In genomic region chr10:75772153-75772887, GRCh38 we compare ENCODE assay signal across 8 cellular contexts.
A peak's percentile ranks its signal among the peaks of the same experiment; 100 is the strongest.
DNase-seq lines count a peak whose midpoint lies in the region; ATAC-seq and TF ChIP-seq lines count a peak whose summit lies in the region.

No MANE protein-coding gene starts in this region.

- POLR2A ChIA-PET in CD8-positive, alpha-beta memory T cell (lab: Charles Lee), result no interaction called here
- POLR2A ChIA-PET in Panc1 (lab: Charles Lee), result no interaction called here
- POLR2A ChIA-PET in SK-N-SH (lab: Yijun Ruan, JAX), result no interaction called here

- no peaks in the 10 kb centered on the region for H3F3A ChIP-seq in SK-N-SH (replicated peaks; ENCODE audit: insufficient read depth)

- WGBS in SK-N-SH (ENCODE audit: low lambda C conversion rate), result 91% methylated on average over 8 of the region's 8 CpGs

- TF ChIP-seq CTCF in Panc1 (IDR thresholded peaks at IDR 0.05), result no peak
- no peak for TF ChIP-seq CTCF in left lung (IDR thresholded peaks at IDR 0.05)
- no peak for TF ChIP-seq CTCF in SK-N-SH (IDR thresholded peaks at IDR 0.05)

- no peak overlapping the region for H3K4me2 ChIP-seq in SK-N-SH

- H3K4me3 Mint-ChIP-seq in CD8-positive, alpha-beta memory T cell, result peak overlapping the region; percentile 65 to 87 (median 81)

- no peak for DNase-seq in CD8-positive, alpha-beta memory T cell
- no peak for DNase-seq in Panc1 (ENCODE audit: low read depth, low spot score)
- DNase-seq in left lung, result no peak
- DNase-seq in SK-N-SH, result no peak
- DNase-seq in NCI-H345 treated with DMSO at 0.1 percent for 48 hours (lab: John Stamatoyannopoulos, UW; ENCODE audit: unreplicated experiment), result no peak
- DNase-seq in GM03348 (ENCODE audit: low spot score), result no peak
- no peak for DNase-seq in DMS153 treated with DMSO at 0.1 percent for 48 hours (lab: John Stamatoyannopoulos, UW; ENCODE audit: unreplicated experiment)

- peaks cover 15 to 26% (median 25%) of the 10 kb centered on the region in 3 donors for H3K4me1 Mint-ChIP-seq in CD8-positive, alpha-beta memory T cell

- CTCF ChIA-PET in CD8-positive, alpha-beta memory T cell (lab: Charles Lee), result no interaction called here
- CTCF ChIA-PET in Panc1 (lab: Charles Lee) (no interaction called here), SK-N-SH (lab: Yijun Ruan, JAX) (no interaction called here)

- no peaks in the 10 kb centered on the region for H3K27me3 ChIP-seq in CD8-positive, alpha-beta memory T cell (ENCODE audit: insufficient read depth, low read length, poor library complexity, severe bottlenecking)
- H3K27me3 ChIP-seq in Panc1 (ENCODE audit: control insufficient read depth, insufficient read depth, low read length), result no peaks in the 10 kb centered on the region; the same call in 1 of the 2 replicates
- H3K27me3 ChIP-seq in left lung, result no peaks in the 10 kb centered on the region
- no peaks in the 10 kb centered on the region for H3K27me3 ChIP-seq in SK-N-SH (ENCODE audit: insufficient read depth)

- in situ Hi-C loops in Panc1 (cut with HindIII; ENCODE audit: low pct_unique_long_range_greater_than_20kb, low sequenced_read_pairs), result no loop called here

- H2AFZ ChIP-seq in SK-N-SH (ENCODE audit: low read depth), result no peak overlapping the region

- no peak for TF ChIP-seq RAD21 in SK-N-SH (IDR thresholded peaks at IDR 0.05; ENCODE audit: low read length)

- intact Hi-C loops in Panc1 (cut with micrococcal nuclease; ENCODE audit: unreplicated experiment), result no loop called here
- intact Hi-C loops in left lung (cut with DNase I), result loop anchor here in 1 of 2 donors (5.0 kb wide), 1 partner anchor 110 kb away; no protein-coding TSS in a partner anchor

- peak overlapping the region; percentile 58 for H3K4me3 ChIP-seq in CD8-positive, alpha-beta memory T cell (ENCODE audit: low read length)
- H3K4me3 ChIP-seq in Panc1 (ENCODE audit: low read depth in 2 of 2, low read length in 2 of 2), result peak overlapping the region; percentile 1 to 33; a peak in 3 of 4 replicates
- H3K4me3 ChIP-seq in left lung, result peak overlapping the region; percentile 14 to 30
- H3K4me3 ChIP-seq in SK-N-SH (ENCODE audit: low read depth in 2 of 2, low read length in 1 of 2), result no peak overlapping the region

- H3K9me2 ChIP-seq in SK-N-SH, result no peaks in the 10 kb centered on the region

- H4K20me1 ChIP-seq in SK-N-SH (ENCODE audit: insufficient read depth), result no peaks in the 10 kb centered on the region

- H3K9me3 Mint-ChIP-seq in CD8-positive, alpha-beta memory T cell, result peaks cover 0 to 4% (median 0%) of the 10 kb centered on the region in 5 donors

- H3K9ac ChIP-seq in SK-N-SH, result no peak overlapping the region

- H3K27me3 Mint-ChIP-seq in CD8-positive, alpha-beta memory T cell, result peaks cover 0 to 14% of the 10 kb centered on the region in 2 donors

- H3K9me3 ChIP-seq in CD8-positive, alpha-beta memory T cell (ENCODE audit: low read length), result no peaks in the 10 kb centered on the region
- H3K9me3 ChIP-seq in Panc1 (ENCODE audit: control insufficient read depth, insufficient read depth, low read depth, low read length) (no peaks in the 10 kb centered on the region), left lung (no peaks in the 10 kb centered on the region), SK-N-SH (no peaks in the 10 kb centered on the region)

- no TSS peak for BruUV-seq in Panc1 (replicated peaks; lab: Mats Ljungman, UMichigan)

- H3K4me1 ChIP-seq in CD8-positive, alpha-beta memory T cell (ENCODE audit: insufficient read depth, low read length), result peaks cover 4% of the 10 kb centered on the region
- H3K4me1 ChIP-seq in Panc1 (ENCODE audit: control insufficient read depth, insufficient read depth, low read length) (no peaks in the 10 kb centered on the region), left lung (peaks cover 13 to 32% of the 10 kb centered on the region in 2 donors), SK-N-SH (ENCODE audit: control insufficient read depth in 1 of 2, insufficient read depth in 2 of 2, low read depth in 1 of 2, low read length in 1 of 2) (no peaks in the 10 kb centered on the region)

- peak; percentile 69 for ATAC-seq in GM21576 (IDR thresholded peaks at IDR 0.05; ENCODE audit: unreplicated experiment)
- no peak for ATAC-seq in Panc1
- ATAC-seq in left lung, result peak; percentile 36

- TF ChIP-seq EP300 in SK-N-SH (IDR thresholded peaks at IDR 0.05; ENCODE audit: borderline replicate concordance in 1 of 2, low read depth in 1 of 2, low read length in 1 of 2), result no peak

- no peak overlapping the region for H3K27ac ChIP-seq in CD8-positive, alpha-beta memory T cell (ENCODE audit: low read depth, low read length)
- no peak overlapping the region for H3K27ac ChIP-seq in Panc1 (ENCODE audit: low read length)
- H3K27ac ChIP-seq in left lung, result peak overlapping the region; percentile 70 to 73
- H3K27ac ChIP-seq in SK-N-SH (ENCODE audit: low read depth in 2 of 2, low read length in 1 of 2), result no peak overlapping the region

- no peaks in the 10 kb centered on the region for H3K79me2 ChIP-seq in SK-N-SH (ENCODE audit: insufficient read depth)

- H3K27ac Mint-ChIP-seq in CD8-positive, alpha-beta memory T cell, result peak overlapping the region in 6 of 8 donors; percentile 39 to 92 (median 84)

- no peaks in the 10 kb centered on the region for H3K36me3 ChIP-seq in CD8-positive, alpha-beta memory T cell (ENCODE audit: insufficient read depth, low read length)
- H3K36me3 ChIP-seq in Panc1 (ENCODE audit: control insufficient read depth, insufficient read depth, low read length) (no peaks in the 10 kb centered on the region), left lung (no peaks in the 10 kb centered on the region), SK-N-SH (replicated peaks in 1 of 2; ENCODE audit: control insufficient read depth in 1 of 2, insufficient read depth in 2 of 2, low read length in 1 of 2) (no peaks in the 10 kb centered on the region)

- peaks cover 0 to 3% (median 1%) of the 10 kb centered on the region in 3 donors for H3K36me3 Mint-ChIP-seq in CD8-positive, alpha-beta memory T cell

TF ChIP-seq in SK-N-SH, 30 proteins besides CTCF, POLR2A, EP300 and RAD21 (continues in another document):
- TF ChIP-seq JUND (IDR thresholded peaks at IDR 0.05), result no peak
- no peak for TF ChIP-seq SIN3A (IDR thresholded peaks at IDR 0.05; ENCODE audit: borderline replicate concordance, low read depth, low read length)
- TF ChIP-seq FOXJ3 (CRISPR knock-in tag; IDR thresholded peaks at IDR 0.05), result no peak
- no peak for TF ChIP-seq CHD2 (IDR thresholded peaks at IDR 0.05; ENCODE audit: low read length, partially characterized antibody)
- no peak for TF ChIP-seq IRF3 (IDR thresholded peaks at IDR 0.05; ENCODE audit: low read depth, low read length)
- TF ChIP-seq ELF1 (IDR thresholded peaks at IDR 0.05), result no peak
- no peak for TF ChIP-seq EZH2phosphoT487 (IDR thresholded peaks at IDR 0.05; ENCODE audit: borderline replicate concordance, low read depth)
- TF ChIP-seq RCOR1 (IDR thresholded peaks at IDR 0.05; ENCODE audit: low read length), result no peak
- TF ChIP-seq RXRA (IDR thresholded peaks at IDR 0.05; ENCODE audit: borderline replicate concordance, low read depth), result no peak
- no peak for TF ChIP-seq USF2 (IDR thresholded peaks at IDR 0.05; ENCODE audit: borderline replicate concordance, low read depth, low read length)
- no peak for TF ChIP-seq POLR2AphosphoS5 (IDR thresholded peaks at IDR 0.05; ENCODE audit: low read depth, low read length)
- no peak for TF ChIP-seq SMC3 (IDR thresholded peaks at IDR 0.05; ENCODE audit: low read depth, low read length)
- TF ChIP-seq GABPA (IDR thresholded peaks at IDR 0.05; ENCODE audit: low read depth), result no peak
- TF ChIP-seq NRF1 (IDR thresholded peaks at IDR 0.05; ENCODE audit: low read depth, low read length), result no peak
- TF ChIP-seq USF1 (IDR thresholded peaks at IDR 0.05; ENCODE audit: borderline replicate concordance, low read depth), result no peak

Comparison
In these comparisons a context has a peak if more than half of its experiments do, and no peak if none do; other contexts are left out.
1. H3K27ac ChIP-seq: peak in left lung (2 of 2); none in CD8-positive, alpha-beta memory T cell (single experiment), Panc1 (single experiment) and SK-N-SH (0 of 2).
2. H3K4me3 ChIP-seq: peak in CD8-positive, alpha-beta memory T cell (single experiment), Panc1 (2 of 2) and left lung (2 of 2); none in SK-N-SH (0 of 2).